ENCODE assay signal across 10 cellular contexts in the genomic region with DNA sequence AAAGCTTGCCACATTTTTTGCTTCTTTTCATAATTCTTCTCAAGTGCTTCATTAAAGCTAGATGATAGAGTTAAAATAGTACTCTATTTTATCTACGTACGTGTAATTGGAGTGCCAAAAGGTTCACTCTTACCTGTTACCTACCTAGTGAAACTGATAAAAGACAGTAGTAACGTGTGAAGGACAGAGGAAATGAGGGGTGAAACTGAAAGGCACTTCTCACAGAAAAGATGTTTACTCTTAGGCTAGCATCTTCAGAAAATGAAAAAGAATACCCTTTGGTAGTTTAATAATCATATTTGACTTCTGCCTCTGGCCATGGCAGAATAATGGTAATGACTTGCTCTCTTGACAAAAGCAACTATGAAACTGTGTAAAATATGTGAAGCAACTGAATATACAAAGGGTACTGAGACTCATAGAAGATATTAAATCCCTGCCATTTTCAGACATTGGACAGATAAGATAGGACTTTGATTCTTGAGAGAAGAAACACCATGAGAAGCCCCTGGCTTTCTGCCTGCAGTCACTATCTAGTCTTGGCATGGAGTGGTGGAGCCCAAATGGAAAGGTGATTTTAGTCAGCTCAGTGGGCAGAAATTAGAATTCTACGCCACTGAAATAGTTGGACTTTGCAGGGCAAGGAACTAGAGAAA. TPM values are rescaled to one million over a fixed set of nuclear protein-coding genes. Genes with fewer than 3 reads are reported as not detected.
DNase-seq lines count a peak whose midpoint lies in the region; ATAC-seq and TF ChIP-seq lines count a peak whose summit lies in the region.
"Had no signal": no experiment of that assay in that cellular context is flagged by ENCODE, and none has a peak within 500 bp of the region (broad histone marks: within the 10 kb centered on the region; RNA-seq: fewer than 3 reads in every experiment).

No MANE protein-coding gene starts in this region.

- peaks cover 6 to 45% of the 10 kb centered on the region in 2 donors for H3K36me3 Mint-ChIP-seq in activated naive CD4-positive, alpha-beta T cell treated with anti-CD3 and anti-CD28 coated beads, Interleukin-2, amount 50 U/mL, for 72 hours

- ATAC-seq in DND-41 (ENCODE audit: insufficient read depth, low read depth) = no peak
- peak; percentile 80 for ATAC-seq in GM19351 (IDR thresholded peaks at IDR 0.05; ENCODE audit: unreplicated experiment)
- ATAC-seq in HG03064 (IDR thresholded peaks at IDR 0.05; ENCODE audit: low read depth, unreplicated experiment) = peak; percentile 73
- peak; percentile 22 to 46 for ATAC-seq in activated naive CD4-positive, alpha-beta T cell treated with anti-CD3 and anti-CD28 coated beads, Interleukin-2, amount 50 U/mL, for 72 hours

- H2AFZ ChIP-seq in DND-41 (ENCODE audit: low read depth, low read length) = no peak overlapping the region

- H3K79me2 ChIP-seq in DND-41 (ENCODE audit: insufficient read depth, low read length) = peaks cover 99% of the 10 kb centered on the region

- no peaks in the 10 kb centered on the region for H3K36me3 ChIP-seq in DND-41 (ENCODE audit: insufficient read depth, low read length)
- no peaks in the 10 kb centered on the region for H3K36me3 ChIP-seq in stomach

- peak overlapping the region; percentile 92 to 99 for H3K27ac Mint-ChIP-seq in activated naive CD4-positive, alpha-beta T cell treated with anti-CD3 and anti-CD28 coated beads, Interleukin-2, amount 50 U/mL, for 72 hours

- H3K4me2 ChIP-seq in DND-41 (ENCODE audit: insufficient read depth, low read length) = peak overlapping the region; percentile 37; the same call in 1 of the 2 replicates

- no peaks in the 10 kb centered on the region for H3K27me3 ChIP-seq in DND-41 (ENCODE audit: insufficient read depth, low read length, poor library complexity)
- H3K27me3 ChIP-seq in stomach = no peaks in the 10 kb centered on the region

- H3K9me3 Mint-ChIP-seq in activated naive CD4-positive, alpha-beta T cell treated with anti-CD3 and anti-CD28 coated beads, Interleukin-2, amount 50 U/mL, for 72 hours = no peaks in the 10 kb centered on the region

- intact Hi-C loops in stomach (cut with DNase I; ENCODE audit: low total_unique reads) (no loop called here), posterior vena cava (cut with DNase I) (loop anchor here in 1 of 2 donors (10.0 kb wide), 1 partner anchor 286 kb away; no protein-coding TSS in a partner anchor)

- 45 to 78% (median 60%) methylated on average over 4 of the region's 4 CpGs for WGBS in stomach, 5 donors

- peak overlapping the region; percentile 33 for H3K9ac ChIP-seq in DND-41 (ENCODE audit: low read depth, low read length)

- TF ChIP-seq EP300 in stomach (IDR thresholded peaks at IDR 0.05) = no peak

- no peaks in the 10 kb centered on the region for H3K9me3 ChIP-seq in DND-41 (ENCODE audit: insufficient read depth, low read length, severe bottlenecking)
- H3K9me3 ChIP-seq in stomach = no peaks in the 10 kb centered on the region

- H3K27ac ChIP-seq in DND-41 (ENCODE audit: low read length) = peak overlapping the region; percentile 85
- no peak overlapping the region for H3K27ac ChIP-seq in stomach

- TF ChIP-seq POLR2A in stomach (IDR thresholded peaks at IDR 0.05) = no peak

- peaks cover 8% of the 10 kb centered on the region; the same call in 1 of the 2 replicates for H4K20me1 ChIP-seq in DND-41 (ENCODE audit: insufficient read depth, low read length)

- H3K4me3 ChIP-seq in DND-41 (ENCODE audit: low read depth in 1 of 2, low read length in 2 of 2) = no peak overlapping the region
- no peak overlapping the region for H3K4me3 ChIP-seq in stomach
- H3K4me3 ChIP-seq: coronary artery had no signal

- peaks cover 97% of the 10 kb centered on the region for H3K4me1 ChIP-seq in DND-41 (ENCODE audit: insufficient read depth, low read length)
- peaks cover 0 to 31% (median 14%) of the 10 kb centered on the region in 4 donors for H3K4me1 ChIP-seq in stomach

- DNase-seq in DND-41 = no peak
- DNase-seq in activated naive CD4-positive, alpha-beta T cell treated with anti-CD3 and anti-CD28 coated beads, Interleukin-2, amount 50 U/mL, for 72 hours (ENCODE audit: low spot score in 2 of 2) = no peak
- DNase-seq in stomach = no peak
- DNase-seq in germinal center (ENCODE audit: low spot score) = no peak
- DNase-seq in posterior vena cava (ENCODE audit: low spot score) = no peak
- no peak for DNase-seq in 8988T
- DNase-seq: NCI-H510A had no signal

- TF ChIP-seq CTCF in DND-41 (IDR thresholded peaks at IDR 0.05; ENCODE audit: borderline replicate concordance, extremely low read depth, low read length, poor library complexity, severe bottlenecking) = no peak
- no peak for TF ChIP-seq CTCF in stomach (IDR thresholded peaks at IDR 0.05)

RNA-seq across cellular contexts. Expression of a gene that starts 6.3 kb away (rescaled TPM):
- 100 to 1,000 TPM; 342 to 426 TPM for total RNA-seq in activated naive CD4-positive, alpha-beta T cell treated with anti-CD3 and anti-CD28 coated beads, Interleukin-2, amount 50 U/mL, for 72 hours
- total RNA-seq in stomach = 100 to 1,000 TPM in 1 of 5 donors, 10 to 100 TPM in 4; 23.3 to 111 (median 32.6) TPM
- polyA plus RNA-seq in stomach = 10 to 100 TPM; 35.7 to 64.9 (median 43.7) TPM
- 10 to 100 TPM; 47.1 to 68.9 TPM for total RNA-seq in posterior vena cava
